ENCODE assay signal across 30 cellular contexts in the genomic region with DNA sequence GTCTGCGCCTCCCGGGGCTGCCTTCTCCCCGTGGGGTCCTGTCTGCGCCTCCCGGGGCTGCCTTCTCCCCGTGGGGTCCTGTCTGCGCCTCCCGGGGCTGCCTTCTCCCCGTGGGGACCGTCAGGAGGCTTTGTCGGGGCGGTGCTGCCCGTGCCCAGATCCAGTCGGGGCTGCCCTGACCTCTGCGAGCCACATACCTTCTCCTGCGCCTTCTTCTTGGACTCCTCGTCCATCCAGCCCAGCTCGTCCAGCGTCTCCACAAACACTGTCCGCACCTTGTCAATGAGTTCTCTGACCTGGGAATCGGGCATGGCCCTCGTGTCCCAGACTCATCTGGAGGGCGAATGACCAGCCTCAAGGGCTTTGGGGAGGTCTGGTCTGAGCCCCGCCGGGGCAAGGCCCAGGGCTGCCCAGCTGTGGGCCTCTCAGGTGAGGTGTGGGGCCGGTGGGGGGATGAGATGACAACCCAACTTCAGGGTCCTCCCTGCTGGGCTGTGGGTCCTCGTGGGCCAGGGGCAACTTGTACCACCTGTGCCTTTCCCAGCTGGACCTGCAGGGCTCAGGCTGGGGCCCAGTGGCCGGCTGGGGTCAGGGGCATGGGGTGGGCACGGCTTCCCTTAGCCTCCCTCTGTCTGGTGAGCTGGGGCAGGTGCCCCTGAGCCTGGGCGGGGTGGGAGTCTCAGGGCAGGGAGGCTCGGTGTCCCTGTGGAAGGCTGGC. TPM values are rescaled to one million over a fixed set of nuclear protein-coding genes. Genes with fewer than 3 reads are reported as not detected.
DNase-seq lines count a peak whose midpoint lies in the region; ATAC-seq and TF ChIP-seq lines count a peak whose summit lies in the region.
"Had no signal": no experiment of that assay in that cellular context is flagged by ENCODE, and none has a peak within 500 bp of the region (broad histone marks: within the 10 kb centered on the region; RNA-seq: fewer than 3 reads in every experiment).

No MANE protein-coding gene starts in this region.

- H3K4me3 Mint-ChIP-seq in WTC11: no peak overlapping the region
- H3K4me3 Mint-ChIP-seq: activated CD8-positive, alpha-beta memory T cell treated with anti-CD3 and anti-CD28 coated beads, Interleukin-2, amount 10 ng/mL, durations not matched to agents 7 days and 5 days; activated T-cell treated with anti-CD3 and anti-CD28 coated beads, Interleukin-2, amount 50 U/mL, for 4 hours; neural crest cell; stimulated activated memory B cell treated with anti-CD40 and anti-IgM and Interleukin-4, amounts not matched to agents 10 μg/mL and 1 μg/mL and 100 μg/mL, for 72 hours had no signal

- H3K27me3 ChIP-seq in suprapubic skin: peaks cover 4% of the 10 kb centered on the region
- H3K27me3 ChIP-seq: BE2C, brain microvascular endothelial cell, upper lobe of left lung had no signal

- H3K36me3 ChIP-seq in mucosa of descending colon (ENCODE audit: low read depth) (no peaks in the 10 kb centered on the region), suprapubic skin (no peaks in the 10 kb centered on the region)
- H3K36me3 ChIP-seq: BE2C, brain microvascular endothelial cell, heart right ventricle, SJSA1, upper lobe of left lung had no signal

- H3K27ac ChIP-seq in suprapubic skin: no peak overlapping the region
- H3K27ac ChIP-seq: brain microvascular endothelial cell, heart right ventricle, HL-60, KMS-11, SJSA1, upper lobe of left lung had no signal

- H3K4me1 ChIP-seq in mucosa of descending colon (ENCODE audit: low read depth): peaks cover 18% of the 10 kb centered on the region
- peaks cover 21% of the 10 kb centered on the region for H3K4me1 ChIP-seq in suprapubic skin
- H3K4me1 ChIP-seq: BE2C, SJSA1 had no signal

- TF ChIP-seq CTCF in WTC11 (IDR thresholded peaks at IDR 0.05): no peak
- no peak for TF ChIP-seq CTCF in mucosa of descending colon (IDR thresholded peaks at IDR 0.05)
- no peak for TF ChIP-seq CTCF in suprapubic skin (IDR thresholded peaks at IDR 0.05)

- TF ChIP-seq EP300 in suprapubic skin (IDR thresholded peaks at IDR 0.05): no peak

- H3K4me1 Mint-ChIP-seq in WTC11: no peaks in the 10 kb centered on the region
- H3K4me1 Mint-ChIP-seq: activated CD8-positive, alpha-beta memory T cell treated with anti-CD3 and anti-CD28 coated beads, Interleukin-2, amount 10 ng/mL, durations not matched to agents 7 days and 5 days; neural crest cell had no signal

- peaks cover 6% of the 10 kb centered on the region for H3K27me3 Mint-ChIP-seq in WTC11 (ENCODE audit: low read depth)
- H3K27me3 Mint-ChIP-seq: activated CD8-positive, alpha-beta memory T cell treated with anti-CD3 and anti-CD28 coated beads, Interleukin-2, amount 10 ng/mL, durations not matched to agents 7 days and 5 days had no signal

- 89% methylated on average over 25 of the region's 31 CpGs for WGBS in suprapubic skin

- TF ChIP-seq POLR2A in suprapubic skin (IDR thresholded peaks at IDR 0.05): no peak

- peaks cover 18% of the 10 kb centered on the region for H3K9me3 Mint-ChIP-seq in WTC11

- peak; percentile 57 for DNase-seq in cardiac septum (ENCODE audit: low spot score)
- no peak for DNase-seq in left ventricle myocardium superior
- DNase-seq in WTC11 (ENCODE audit: low spot score): peak; percentile 8
- DNase-seq in mucosa of descending colon: peak in 2 of 3 donors; percentile 21 to 40
- peak; percentile 58 to 70 for DNase-seq in suprapubic skin (ENCODE audit: low spot score in 2 of 2)
- no peak for DNase-seq in NCI-H1092 treated with DMSO at 0.1 percent for 48 hours (lab: John Stamatoyannopoulos, UW)
- no peak for DNase-seq in OCI-M2 (lab: John Stamatoyannopoulos, UW; ENCODE audit: unreplicated experiment)
- DNase-seq in SW480 (ENCODE audit: low spot score): no peak
- DNase-seq: activated CD4-positive, alpha-beta T cell treated with anti-CD3 and anti-CD28 coated beads, Interleukin-2, amount 50 U/mL, for 4 hours; activated CD4-positive, CD25-positive, alpha-beta regulatory T cell; activated CD8-positive, alpha-beta memory T cell treated with anti-CD3 and anti-CD28 coated beads, Interleukin-2, amount 10 ng/mL, durations not matched to agents 7 days and 5 days; amniotic stem cell; BE2C; brain microvascular endothelial cell; DMS153; HCEC 1CT; mammary epithelial cell; MM.1S; NCI-H2081 treated with DMSO at 0.1 percent for 48 hours; NCI-H446; NCI-H774; T-helper 1 cell had no signal

- H3K4me3 ChIP-seq in mucosa of descending colon: no peak overlapping the region
- H3K4me3 ChIP-seq in suprapubic skin: no peak overlapping the region
- H3K4me3 ChIP-seq: heart right ventricle, SJSA1, upper lobe of left lung had no signal

- H3K36me3 Mint-ChIP-seq in WTC11: peaks cover 4% of the 10 kb centered on the region
- H3K36me3 Mint-ChIP-seq: activated CD8-positive, alpha-beta memory T cell treated with anti-CD3 and anti-CD28 coated beads, Interleukin-2, amount 10 ng/mL, durations not matched to agents 7 days and 5 days had no signal

- ATAC-seq in left ventricle myocardium superior (no peak), WTC11 (no peak), mucosa of descending colon (no peak)
- ATAC-seq: activated CD8-positive, alpha-beta memory T cell treated with anti-CD3 and anti-CD28 coated beads, Interleukin-2, amount 10 ng/mL, durations not matched to agents 7 days and 5 days; activated T-cell treated with anti-CD3 and anti-CD28 coated beads, Interleukin-2, amount 50 U/mL, for 4 hours; heart right ventricle had no signal

- no peaks in the 10 kb centered on the region for H3K9me3 ChIP-seq in mucosa of descending colon
- no peaks in the 10 kb centered on the region for H3K9me3 ChIP-seq in suprapubic skin
- H3K9me3 ChIP-seq: BE2C, SJSA1 had no signal

- intact Hi-C loops in cardiac septum (cut with DNase I): no loop called here
- intact Hi-C loops in left ventricle myocardium superior (cut with micrococcal nuclease): no loop called here
- intact Hi-C loops in mucosa of descending colon (cut with DNase I, micrococcal nuclease): no loop called here

- POLR2A ChIA-PET in WTC11 (lab: Charles Lee): no interaction called here

- no peak overlapping the region for H3K27ac Mint-ChIP-seq in WTC11
- H3K27ac Mint-ChIP-seq: activated CD8-positive, alpha-beta memory T cell treated with anti-CD3 and anti-CD28 coated beads, Interleukin-2, amount 10 ng/mL, durations not matched to agents 7 days and 5 days; stimulated activated memory B cell treated with anti-CD40 and anti-IgM and Interleukin-4, amounts not matched to agents 10 μg/mL and 1 μg/mL and 100 μg/mL, for 72 hours had no signal

- CTCF ChIA-PET in WTC11 (lab: Charles Lee): no interaction called here

TF ChIP-seq in WTC11, 78 proteins besides CTCF, POLR2A, EP300 and RAD21:
- TF ChIP-seq SOX15 (CRISPR knock-in tag; IDR thresholded peaks at IDR 0.05): no peak

RNA-seq across cellular contexts. Expression of a gene that starts 9.4 kb away (rescaled TPM):
- total RNA-seq in cardiac septum (3.4 TPM), left ventricle myocardium superior (11.2 TPM), WTC11 (2021) (47.8 to 51.1 TPM (median 50.3 TPM) in 3 replicates), mucosa of descending colon (10 to 100 TPM; 45.2 to 65.5 (median 48.3) TPM), suprapubic skin (10 to 100 TPM in 2 of 4 donors, 1 to 10 TPM in 2; 9.7 to 16.3 (median 10.7) TPM)

RNA-seq across cellular contexts. Expression of a gene that starts 36.8 kb away (rescaled TPM):
- total RNA-seq in cardiac septum: not detected
- total RNA-seq in left ventricle myocardium superior: not detected
- total RNA-seq in WTC11 (2021): 0.55 to 0.64 TPM in 2 of 3 replicates, not detected in the other
- 10 to 100 TPM in 1 of 3 donors, 1 to 10 TPM in 2; 4.2 to 10.9 (median 9.4) TPM for total RNA-seq in mucosa of descending colon
- 1 to 10 TPM in 2 of 4 donors, not detected in 2; 2.2 to 2.6 TPM for total RNA-seq in suprapubic skin
- total RNA-seq: mammary epithelial cell, SJSA1 had no signal

RNA-seq across cellular contexts. Expression of a gene that starts 39.8 kb away (rescaled TPM):
- 13.8 TPM for total RNA-seq in cardiac septum
- total RNA-seq in left ventricle myocardium superior: 16.0 TPM
- 0.73 to 1.1 TPM (median 0.87 TPM) in 3 replicates for total RNA-seq in WTC11 (2021)
- total RNA-seq in mucosa of descending colon: 100 to 1,000 TPM; 143 to 206 (median 146) TPM
- 100 to 1,000 TPM in 1 of 4 donors, 10 to 100 TPM in 3; 33.3 to 111 (median 60.9) TPM for total RNA-seq in suprapubic skin

Comparison
In these comparisons a context has a peak if more than half of its experiments do, and no peak if none do; other contexts are left out.
1. DNase-seq: peak in cardiac septum (single experiment), WTC11 (single experiment), mucosa of descending colon (2 of 3) and suprapubic skin (2 of 2); none in left ventricle myocardium superior (single experiment), NCI-H1092 treated with DMSO at 0.1 percent for 48 hours (single experiment), OCI-M2 (single experiment) and SW480 (single experiment).